Comparison of ENCODE assay signal across 1 cellular context in the genomic region with DNA sequence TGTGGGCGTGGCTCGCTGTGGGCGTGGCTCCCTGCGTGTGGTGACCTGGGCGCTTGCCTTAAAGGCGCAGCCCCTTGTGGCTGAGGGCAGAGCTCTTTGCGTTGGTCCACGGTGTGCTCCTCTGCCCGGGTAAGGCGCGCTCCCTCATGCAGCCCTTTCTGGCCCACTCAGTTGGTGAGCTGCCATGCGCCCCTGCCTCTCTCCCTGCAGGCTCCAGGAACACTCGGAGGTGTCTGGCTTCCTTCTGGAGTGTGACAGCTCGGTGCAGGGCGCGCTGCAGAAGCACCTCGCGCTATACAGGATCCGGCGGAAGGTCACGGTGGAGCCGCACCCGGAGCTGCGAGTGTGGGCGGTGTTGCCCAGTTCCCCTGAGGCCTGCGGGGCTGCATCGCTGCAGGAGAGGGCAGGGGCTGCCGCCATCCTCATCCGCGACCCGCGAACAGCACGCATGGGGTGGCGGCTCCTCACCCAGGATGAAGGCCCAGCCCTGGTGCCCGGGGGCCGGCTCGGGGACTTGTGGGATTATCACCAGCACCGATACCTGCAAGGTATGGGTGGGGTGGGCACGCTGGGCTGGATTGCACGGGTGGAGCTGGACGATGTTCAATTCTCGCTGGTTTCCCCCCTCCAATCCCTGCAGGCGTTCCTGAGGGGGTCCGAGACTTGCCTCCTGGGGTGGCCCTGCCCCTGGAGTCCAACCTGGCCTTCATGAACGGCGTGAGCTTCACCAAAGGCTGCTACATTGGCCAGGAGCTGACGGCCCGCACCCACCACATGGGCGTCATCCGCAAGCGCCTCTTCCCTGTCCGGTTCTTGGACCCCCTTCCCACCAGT.
TF ChIP-seq lines count a peak whose summit lies in the region.

No MANE protein-coding gene starts in this region.

TF ChIP-seq in K562, 482 proteins besides CTCF, POLR2A, EP300 and RAD21 (continued from another document and continues in another):
- TF ChIP-seq, protein P1, sequence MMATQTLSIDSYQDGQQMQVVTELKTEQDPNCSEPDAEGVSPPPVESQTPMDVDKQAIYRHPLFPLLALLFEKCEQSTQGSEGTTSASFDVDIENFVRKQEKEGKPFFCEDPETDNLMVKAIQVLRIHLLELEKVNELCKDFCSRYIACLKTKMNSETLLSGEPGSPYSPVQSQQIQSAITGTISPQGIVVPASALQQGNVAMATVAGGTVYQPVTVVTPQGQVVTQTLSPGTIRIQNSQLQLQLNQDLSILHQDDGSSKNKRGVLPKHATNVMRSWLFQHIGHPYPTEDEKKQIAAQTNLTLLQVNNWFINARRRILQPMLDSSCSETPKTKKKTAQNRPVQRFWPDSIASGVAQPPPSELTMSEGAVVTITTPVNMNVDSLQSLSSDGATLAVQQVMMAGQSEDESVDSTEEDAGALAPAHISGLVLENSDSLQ (IDR thresholded peaks at IDR 0.05) = no peak
- no peak for TF ChIP-seq MEF2A (IDR thresholded peaks at IDR 0.05; ENCODE audit: control insufficient read depth, low read depth, low read length)
- no peak for TF ChIP-seq MECOM (CRISPR knock-in tag; IDR thresholded peaks at IDR 0.05)
- TF ChIP-seq KHSRP (IDR thresholded peaks at IDR 0.05) = no peak
- TF ChIP-seq KDM2B (CRISPR knock-in tag; IDR thresholded peaks at IDR 0.05) = no peak
- peak; percentile 36; the same call in 1 of the 2 replicates for TF ChIP-seq ESRRA (IDR thresholded peaks at IDR 0.05; ENCODE audit: borderline replicate concordance, low read depth)
- TF ChIP-seq FOXA3 (CRISPR knock-in tag; conservative IDR thresholded peaks at IDR 0.05 in 1 of 2, IDR thresholded peaks at IDR 0.05 in 1 of 2) = no peak
- TF ChIP-seq GABPA (tag; conservative IDR thresholded peaks at IDR 0.05; ENCODE audit: low read depth) = no peak
- TF ChIP-seq XRCC3 (IDR thresholded peaks at IDR 0.05) = no peak
- no peak for TF ChIP-seq MAZ (CRISPR knock-in tag; conservative IDR thresholded peaks at IDR 0.05 in 1 of 2, IDR thresholded peaks at IDR 0.05 in 1 of 2)
- peak in 1 of 2 experiments; percentile 34; a peak in 1 of 4 replicates for TF ChIP-seq HDAC1 (IDR thresholded peaks at IDR 0.05)
- no peak for TF ChIP-seq ZNF134 (CRISPR knock-in tag; conservative IDR thresholded peaks at IDR 0.05)
- TF ChIP-seq ZNF253 (CRISPR knock-in tag; conservative IDR thresholded peaks at IDR 0.05) = no peak
- no peak for TF ChIP-seq ZNF384 (IDR thresholded peaks at IDR 0.05; ENCODE audit: low read depth, low read length)
- TF ChIP-seq RNF2 (IDR thresholded peaks at IDR 0.05) = no peak
- no peak for TF ChIP-seq LCOR (CRISPR knock-in tag; IDR thresholded peaks at IDR 0.05)
- TF ChIP-seq CBFA2T3 (IDR thresholded peaks at IDR 0.05) = no peak
- TF ChIP-seq SRSF7 (optimal IDR thresholded peaks at IDR 0.05; ENCODE audit: low read depth, low read length) = no peak
- TF ChIP-seq, protein P2, sequence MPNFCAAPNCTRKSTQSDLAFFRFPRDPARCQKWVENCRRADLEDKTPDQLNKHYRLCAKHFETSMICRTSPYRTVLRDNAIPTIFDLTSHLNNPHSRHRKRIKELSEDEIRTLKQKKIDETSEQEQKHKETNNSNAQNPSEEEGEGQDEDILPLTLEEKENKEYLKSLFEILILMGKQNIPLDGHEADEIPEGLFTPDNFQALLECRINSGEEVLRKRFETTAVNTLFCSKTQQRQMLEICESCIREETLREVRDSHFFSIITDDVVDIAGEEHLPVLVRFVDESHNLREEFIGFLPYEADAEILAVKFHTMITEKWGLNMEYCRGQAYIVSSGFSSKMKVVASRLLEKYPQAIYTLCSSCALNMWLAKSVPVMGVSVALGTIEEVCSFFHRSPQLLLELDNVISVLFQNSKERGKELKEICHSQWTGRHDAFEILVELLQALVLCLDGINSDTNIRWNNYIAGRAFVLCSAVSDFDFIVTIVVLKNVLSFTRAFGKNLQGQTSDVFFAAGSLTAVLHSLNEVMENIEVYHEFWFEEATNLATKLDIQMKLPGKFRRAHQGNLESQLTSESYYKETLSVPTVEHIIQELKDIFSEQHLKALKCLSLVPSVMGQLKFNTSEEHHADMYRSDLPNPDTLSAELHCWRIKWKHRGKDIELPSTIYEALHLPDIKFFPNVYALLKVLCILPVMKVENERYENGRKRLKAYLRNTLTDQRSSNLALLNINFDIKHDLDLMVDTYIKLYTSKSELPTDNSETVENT (CRISPR knock-in tag; IDR thresholded peaks at IDR 0.05) = peak; percentile 62
- TF ChIP-seq ZNF12 (CRISPR knock-in tag; IDR thresholded peaks at IDR 0.05) = no peak
- no peak for TF ChIP-seq EHMT2 (IDR thresholded peaks at IDR 0.05)
- TF ChIP-seq FOXA1 (IDR thresholded peaks at IDR 0.05; ENCODE audit: borderline replicate concordance) = no peak
- TF ChIP-seq SETDB1 (IDR thresholded peaks at IDR 0.05; ENCODE audit: low read length) = no peak
- no peak for TF ChIP-seq MTA1 (IDR thresholded peaks at IDR 0.05; ENCODE audit: borderline replicate concordance)
- TF ChIP-seq, protein P3, sequence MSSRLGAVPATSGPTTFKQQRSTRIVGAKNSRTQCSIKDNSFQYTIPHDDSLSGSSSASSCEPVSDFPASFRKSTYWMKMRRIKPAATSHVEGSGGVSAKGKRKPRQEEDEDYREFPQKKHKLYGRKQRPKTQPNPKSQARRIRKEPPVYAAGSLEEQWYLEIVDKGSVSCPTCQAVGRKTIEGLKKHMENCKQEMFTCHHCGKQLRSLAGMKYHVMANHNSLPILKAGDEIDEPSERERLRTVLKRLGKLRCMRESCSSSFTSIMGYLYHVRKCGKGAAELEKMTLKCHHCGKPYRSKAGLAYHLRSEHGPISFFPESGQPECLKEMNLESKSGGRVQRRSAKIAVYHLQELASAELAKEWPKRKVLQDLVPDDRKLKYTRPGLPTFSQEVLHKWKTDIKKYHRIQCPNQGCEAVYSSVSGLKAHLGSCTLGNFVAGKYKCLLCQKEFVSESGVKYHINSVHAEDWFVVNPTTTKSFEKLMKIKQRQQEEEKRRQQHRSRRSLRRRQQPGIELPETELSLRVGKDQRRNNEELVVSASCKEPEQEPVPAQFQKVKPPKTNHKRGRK (tag; IDR thresholded peaks at IDR 0.05) = no peak
- 0 out of 2 replicates have a peak, but pooled peaks have one; percentile 66 for TF ChIP-seq HDGF (IDR thresholded peaks at IDR 0.05)
- TF ChIP-seq ADNP (tag; IDR thresholded peaks at IDR 0.05) = no peak
- TF ChIP-seq FIP1L1 (IDR thresholded peaks at IDR 0.05; ENCODE audit: low read depth, low read length, poor library complexity, severe bottlenecking) = peak; percentile 64
- no peak for TF ChIP-seq ZC3H11A (IDR thresholded peaks at IDR 0.05; ENCODE audit: low read depth, low read length)
- no peak for TF ChIP-seq ZNF561 (CRISPR knock-in tag; conservative IDR thresholded peaks at IDR 0.05)
- no peak for TF ChIP-seq TAF9B (IDR thresholded peaks at IDR 0.05; ENCODE audit: partially characterized antibody)
- TF ChIP-seq, protein P4, sequence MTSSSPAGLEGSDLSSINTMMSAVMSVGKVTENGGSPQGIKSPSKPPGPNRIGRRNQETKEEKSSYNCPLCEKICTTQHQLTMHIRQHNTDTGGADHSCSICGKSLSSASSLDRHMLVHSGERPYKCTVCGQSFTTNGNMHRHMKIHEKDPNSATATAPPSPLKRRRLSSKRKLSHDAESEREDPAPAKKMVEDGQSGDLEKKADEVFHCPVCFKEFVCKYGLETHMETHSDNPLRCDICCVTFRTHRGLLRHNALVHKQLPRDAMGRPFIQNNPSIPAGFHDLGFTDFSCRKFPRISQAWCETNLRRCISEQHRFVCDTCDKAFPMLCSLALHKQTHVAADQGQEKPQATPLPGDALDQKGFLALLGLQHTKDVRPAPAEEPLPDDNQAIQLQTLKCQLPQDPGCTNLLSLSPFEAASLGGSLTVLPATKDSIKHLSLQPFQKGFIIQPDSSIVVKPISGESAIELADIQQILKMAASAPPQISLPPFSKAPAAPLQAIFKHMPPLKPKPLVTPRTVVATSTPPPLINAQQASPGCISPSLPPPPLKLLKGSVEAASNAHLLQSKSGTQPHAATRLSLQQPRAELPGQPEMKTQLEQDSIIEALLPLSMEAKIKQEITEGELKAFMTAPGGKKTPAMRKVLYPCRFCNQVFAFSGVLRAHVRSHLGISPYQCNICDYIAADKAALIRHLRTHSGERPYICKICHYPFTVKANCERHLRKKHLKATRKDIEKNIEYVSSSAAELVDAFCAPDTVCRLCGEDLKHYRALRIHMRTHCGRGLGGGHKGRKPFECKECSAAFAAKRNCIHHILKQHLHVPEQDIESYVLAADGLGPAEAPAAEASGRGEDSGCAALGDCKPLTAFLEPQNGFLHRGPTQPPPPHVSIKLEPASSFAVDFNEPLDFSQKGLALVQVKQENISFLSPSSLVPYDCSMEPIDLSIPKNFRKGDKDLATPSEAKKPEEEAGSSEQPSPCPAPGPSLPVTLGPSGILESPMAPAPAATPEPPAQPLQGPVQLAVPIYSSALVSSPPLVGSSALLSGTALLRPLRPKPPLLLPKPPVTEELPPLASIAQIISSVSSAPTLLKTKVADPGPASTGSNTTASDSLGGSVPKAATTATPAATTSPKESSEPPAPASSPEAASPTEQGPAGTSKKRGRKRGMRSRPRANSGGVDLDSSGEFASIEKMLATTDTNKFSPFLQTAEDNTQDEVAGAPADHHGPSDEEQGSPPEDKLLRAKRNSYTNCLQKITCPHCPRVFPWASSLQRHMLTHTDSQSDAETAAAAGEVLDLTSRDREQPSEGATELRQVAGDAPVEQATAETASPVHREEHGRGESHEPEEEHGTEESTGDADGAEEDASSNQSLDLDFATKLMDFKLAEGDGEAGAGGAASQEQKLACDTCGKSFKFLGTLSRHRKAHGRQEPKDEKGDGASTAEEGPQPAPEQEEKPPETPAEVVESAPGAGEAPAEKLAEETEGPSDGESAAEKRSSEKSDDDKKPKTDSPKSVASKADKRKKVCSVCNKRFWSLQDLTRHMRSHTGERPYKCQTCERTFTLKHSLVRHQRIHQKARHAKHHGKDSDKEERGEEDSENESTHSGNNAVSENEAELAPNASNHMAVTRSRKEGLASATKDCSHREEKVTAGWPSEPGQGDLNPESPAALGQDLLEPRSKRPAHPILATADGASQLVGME (CRISPR knock-in tag; IDR thresholded peaks at IDR 0.05) = no peak
- peak; percentile 78 to 84 for TF ChIP-seq NRF1 (conservative IDR thresholded peaks at IDR 0.05 in 1 of 2, IDR thresholded peaks at IDR 0.05 in 1 of 2)
- TF ChIP-seq EGR1 (conservative IDR thresholded peaks at IDR 0.05) = 0 out of 2 replicates have a peak, but pooled peaks have one; percentile 18
- TF ChIP-seq, protein P5, sequence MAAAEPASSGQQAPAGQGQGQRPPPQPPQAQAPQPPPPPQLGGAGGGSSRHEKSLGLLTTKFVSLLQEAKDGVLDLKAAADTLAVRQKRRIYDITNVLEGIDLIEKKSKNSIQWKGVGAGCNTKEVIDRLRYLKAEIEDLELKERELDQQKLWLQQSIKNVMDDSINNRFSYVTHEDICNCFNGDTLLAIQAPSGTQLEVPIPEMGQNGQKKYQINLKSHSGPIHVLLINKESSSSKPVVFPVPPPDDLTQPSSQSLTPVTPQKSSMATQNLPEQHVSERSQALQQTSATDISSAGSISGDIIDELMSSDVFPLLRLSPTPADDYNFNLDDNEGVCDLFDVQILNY (CRISPR knock-in tag; IDR thresholded peaks at IDR 0.05) = no peak
- no peak for TF ChIP-seq SMAD3 (CRISPR knock-in tag; conservative IDR thresholded peaks at IDR 0.05)
- no peak for TF ChIP-seq MCM7 (IDR thresholded peaks at IDR 0.05)
- no peak for TF ChIP-seq ZZZ3 (IDR thresholded peaks at IDR 0.05)
- TF ChIP-seq, protein P6, sequence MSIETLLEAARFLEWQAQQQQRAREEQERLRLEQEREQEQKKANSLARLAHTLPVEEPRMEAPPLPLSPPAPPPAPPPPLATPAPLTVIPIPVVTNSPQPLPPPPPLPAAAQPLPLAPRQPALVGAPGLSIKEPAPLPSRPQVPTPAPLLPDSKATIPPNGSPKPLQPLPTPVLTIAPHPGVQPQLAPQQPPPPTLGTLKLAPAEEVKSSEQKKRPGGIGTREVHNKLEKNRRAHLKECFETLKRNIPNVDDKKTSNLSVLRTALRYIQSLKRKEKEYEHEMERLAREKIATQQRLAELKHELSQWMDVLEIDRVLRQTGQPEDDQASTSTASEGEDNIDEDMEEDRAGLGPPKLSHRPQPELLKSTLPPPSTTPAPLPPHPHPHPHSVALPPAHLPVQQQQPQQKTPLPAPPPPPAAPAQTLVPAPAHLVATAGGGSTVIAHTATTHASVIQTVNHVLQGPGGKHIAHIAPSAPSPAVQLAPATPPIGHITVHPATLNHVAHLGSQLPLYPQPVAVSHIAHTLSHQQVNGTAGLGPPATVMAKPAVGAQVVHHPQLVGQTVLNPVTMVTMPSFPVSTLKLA (conservative IDR thresholded peaks at IDR 0.05) = peak in 1 of 2 experiments; percentile 57; a peak in 1 of 4 replicates
- TF ChIP-seq TAL1 (IDR thresholded peaks at IDR 0.05) = no peak
- TF ChIP-seq, protein P7, sequence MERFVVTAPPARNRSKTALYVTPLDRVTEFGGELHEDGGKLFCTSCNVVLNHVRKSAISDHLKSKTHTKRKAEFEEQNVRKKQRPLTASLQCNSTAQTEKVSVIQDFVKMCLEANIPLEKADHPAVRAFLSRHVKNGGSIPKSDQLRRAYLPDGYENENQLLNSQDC (CRISPR knock-in tag; IDR thresholded peaks at IDR 0.05) = no peak
- TF ChIP-seq NCOA2 (IDR thresholded peaks at IDR 0.05; ENCODE audit: partially characterized antibody in 2 of 2) = no peak
- TF ChIP-seq ZNF140 (CRISPR knock-in tag; IDR thresholded peaks at IDR 0.05) = no peak
- TF ChIP-seq, protein P8, sequence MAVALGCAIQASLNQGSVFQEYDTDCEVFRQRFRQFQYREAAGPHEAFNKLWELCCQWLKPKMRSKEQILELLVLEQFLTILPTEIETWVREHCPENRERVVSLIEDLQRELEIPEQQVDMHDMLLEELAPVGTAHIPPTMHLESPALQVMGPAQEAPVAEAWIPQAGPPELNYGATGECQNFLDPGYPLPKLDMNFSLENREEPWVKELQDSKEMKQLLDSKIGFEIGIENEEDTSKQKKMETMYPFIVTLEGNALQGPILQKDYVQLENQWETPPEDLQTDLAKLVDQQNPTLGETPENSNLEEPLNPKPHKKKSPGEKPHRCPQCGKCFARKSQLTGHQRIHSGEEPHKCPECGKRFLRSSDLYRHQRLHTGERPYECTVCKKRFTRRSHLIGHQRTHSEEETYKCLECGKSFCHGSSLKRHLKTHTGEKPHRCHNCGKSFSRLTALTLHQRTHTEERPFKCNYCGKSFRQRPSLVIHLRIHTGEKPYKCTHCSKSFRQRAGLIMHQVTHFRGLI (CRISPR knock-in tag; IDR thresholded peaks at IDR 0.05) = no peak
- no peak for TF ChIP-seq HDAC8 (tag; IDR thresholded peaks at IDR 0.05)
- no peak for TF ChIP-seq SIX5 (IDR thresholded peaks at IDR 0.05; ENCODE audit: borderline replicate concordance in 1 of 2, insufficient read depth in 1 of 2, low read depth in 1 of 2, low read length in 2 of 2)
- TF ChIP-seq, protein P9, sequence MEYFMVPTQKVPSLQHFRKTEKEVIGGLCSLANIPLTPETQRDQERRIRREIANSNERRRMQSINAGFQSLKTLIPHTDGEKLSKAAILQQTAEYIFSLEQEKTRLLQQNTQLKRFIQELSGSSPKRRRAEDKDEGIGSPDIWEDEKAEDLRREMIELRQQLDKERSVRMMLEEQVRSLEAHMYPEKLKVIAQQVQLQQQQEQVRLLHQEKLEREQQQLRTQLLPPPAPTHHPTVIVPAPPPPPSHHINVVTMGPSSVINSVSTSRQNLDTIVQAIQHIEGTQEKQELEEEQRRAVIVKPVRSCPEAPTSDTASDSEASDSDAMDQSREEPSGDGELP (CRISPR knock-in tag; IDR thresholded peaks at IDR 0.05; ENCODE audit: borderline replicate concordance) = peak; percentile 46; the same call in 1 of the 2 replicates
